12 cellular contexts compared by ENCODE assay signal in genomic region chr6:52297433-52297832, GRCh38. TPM values are rescaled to one million over a fixed set of nuclear protein-coding genes. Genes with fewer than 3 reads are reported as not detected.
A peak's percentile ranks its signal among the peaks of the same experiment; 100 is the strongest.
DNase-seq lines count a peak whose midpoint lies in the region; ATAC-seq and TF ChIP-seq lines count a peak whose summit lies in the region.
"Had no signal": no experiment of that assay in that cellular context is flagged by ENCODE, and none has a peak within 500 bp of the region (broad histone marks: within the 10 kb centered on the region; RNA-seq: fewer than 3 reads in every experiment).

No MANE protein-coding gene starts in this region.

- H3K4me3 ChIP-seq in DND-41 (ENCODE audit: low read depth in 1 of 2, low read length in 2 of 2) (no peak overlapping the region), osteoblast (ENCODE audit: insufficient read depth, low read length) (no peak overlapping the region)

- no peak for ATAC-seq in DND-41 (ENCODE audit: insufficient read depth, low read depth)
- peak; percentile 42 for ATAC-seq in GM19035 (IDR thresholded peaks at IDR 0.05; ENCODE audit: unreplicated experiment)
- peak; percentile 35 for ATAC-seq in HG03439 (IDR thresholded peaks at IDR 0.05; ENCODE audit: unreplicated experiment)
- peak; percentile 66 for ATAC-seq in activated naive CD8-positive, alpha-beta T cell treated with anti-CD3 and anti-CD28 coated beads, Interleukin-2, amount 50 U/mL, for 24 hours
- no peak for ATAC-seq in GM19328 (IDR thresholded peaks at IDR 0.05; ENCODE audit: unreplicated experiment)
- ATAC-seq in GM21528 (IDR thresholded peaks at IDR 0.05; ENCODE audit: low FRiP score, unreplicated experiment) = no peak

- H3K4me2 ChIP-seq in DND-41 (ENCODE audit: insufficient read depth, low read length) (no peak overlapping the region), osteoblast (ENCODE audit: insufficient read depth, low read length) (no peak overlapping the region)

- TF ChIP-seq CTCF in DND-41 (IDR thresholded peaks at IDR 0.05; ENCODE audit: borderline replicate concordance, extremely low read depth, low read length, poor library complexity, severe bottlenecking) (no peak), osteoblast (IDR thresholded peaks at IDR 0.05; ENCODE audit: extremely low read depth, low read depth, low read length) (no peak)

- peaks cover 43% of the 10 kb centered on the region for H3K4me1 Mint-ChIP-seq in activated naive CD8-positive, alpha-beta T cell treated with anti-CD3 and anti-CD28 coated beads, Interleukin-2, amount 50 U/mL, for 24 hours

- H4K20me1 ChIP-seq in DND-41 (ENCODE audit: insufficient read depth, low read length) = no peaks in the 10 kb centered on the region
- no peaks in the 10 kb centered on the region for H4K20me1 ChIP-seq in osteoblast (ENCODE audit: insufficient read depth, low read length)

- no peaks in the 10 kb centered on the region for H3K9me3 Mint-ChIP-seq in activated naive CD8-positive, alpha-beta T cell treated with anti-CD3 and anti-CD28 coated beads, Interleukin-2, amount 50 U/mL, for 24 hours

- H3K4me3 Mint-ChIP-seq in activated naive CD8-positive, alpha-beta T cell treated with anti-CD3 and anti-CD28 coated beads, Interleukin-2, amount 50 U/mL, for 24 hours = peak overlapping the region; percentile 59

- H3K9me3 ChIP-seq in DND-41 (ENCODE audit: insufficient read depth, low read length, severe bottlenecking) = no peaks in the 10 kb centered on the region
- H3K9me3 ChIP-seq in osteoblast (ENCODE audit: low read depth, low read length) = no peaks in the 10 kb centered on the region
- H3K9me3 ChIP-seq: Peyer's patch had no signal

- DNase-seq in DND-41 = no peak
- DNase-seq in activated naive CD8-positive, alpha-beta T cell treated with anti-CD3 and anti-CD28 coated beads, Interleukin-2, amount 50 U/mL, for 24 hours = peak; percentile 20
- DNase-seq in osteoblast (ENCODE audit: insufficient read length, low spot score, missing footprints) = no peak
- DNase-seq in HuH-7.5 (ENCODE audit: low spot score) = no peak
- DNase-seq: erythroblast, NCI-H1436 treated with DMSO at 0.1 percent for 48 hours, occipital lobe, Peyer's patch had no signal

- H3K27ac Mint-ChIP-seq in activated naive CD8-positive, alpha-beta T cell treated with anti-CD3 and anti-CD28 coated beads, Interleukin-2, amount 50 U/mL, for 24 hours = peak overlapping the region; percentile 88

- peaks cover 5% of the 10 kb centered on the region for H3K4me1 ChIP-seq in DND-41 (ENCODE audit: insufficient read depth, low read length)
- no peaks in the 10 kb centered on the region for H3K4me1 ChIP-seq in osteoblast (ENCODE audit: insufficient read depth, low read length)
- H3K4me1 ChIP-seq: Peyer's patch had no signal

- no peaks in the 10 kb centered on the region for H3K27me3 ChIP-seq in DND-41 (ENCODE audit: insufficient read depth, low read length, poor library complexity)
- peaks cover 2% of the 10 kb centered on the region for H3K27me3 ChIP-seq in osteoblast (ENCODE audit: insufficient read depth, low read length)
- H3K27me3 ChIP-seq: Peyer's patch had no signal

- H3K36me3 ChIP-seq in DND-41 (ENCODE audit: insufficient read depth, low read length) = no peaks in the 10 kb centered on the region
- no peaks in the 10 kb centered on the region for H3K36me3 ChIP-seq in osteoblast (ENCODE audit: insufficient read depth, low read length)
- H3K36me3 ChIP-seq: Peyer's patch had no signal

- no peaks in the 10 kb centered on the region for H3K79me2 ChIP-seq in DND-41 (ENCODE audit: insufficient read depth, low read length)
- no peaks in the 10 kb centered on the region for H3K79me2 ChIP-seq in osteoblast (ENCODE audit: insufficient read depth, low read length)

- peak overlapping the region; percentile 13; the same call in 1 of the 2 replicates for H3K27ac ChIP-seq in DND-41 (ENCODE audit: low read length)
- H3K27ac ChIP-seq in osteoblast (ENCODE audit: low read depth, low read length) = no peak overlapping the region

- H3K9ac ChIP-seq in DND-41 (ENCODE audit: low read depth, low read length) = no peak overlapping the region

- H2AFZ ChIP-seq in DND-41 (ENCODE audit: low read depth, low read length) = peak overlapping the region; percentile 19; the same call in 1 of the 2 replicates
- no peak overlapping the region for H2AFZ ChIP-seq in osteoblast (ENCODE audit: low read length)

- peaks cover 3% of the 10 kb centered on the region for H3K36me3 Mint-ChIP-seq in activated naive CD8-positive, alpha-beta T cell treated with anti-CD3 and anti-CD28 coated beads, Interleukin-2, amount 50 U/mL, for 24 hours (ENCODE audit: low read depth)

- H3K27me3 Mint-ChIP-seq in activated naive CD8-positive, alpha-beta T cell treated with anti-CD3 and anti-CD28 coated beads, Interleukin-2, amount 50 U/mL, for 24 hours = no peaks in the 10 kb centered on the region

RNA-seq across cellular contexts. Expression of gene MCM3, which starts 12.9 kb away (rescaled TPM):
- 19.2 and 19.4 TPM in 2 replicates for total RNA-seq in osteoblast

RNA-seq across cellular contexts. Expression of gene IL17F, which starts 53.1 kb away (rescaled TPM):
- total RNA-seq in osteoblast = not detected in 2 replicates
- total RNA-seq: occipital lobe, Peyer's patch had no signal

Comparison
In these comparisons a context has a peak if more than half of its experiments do, and no peak if none do; other contexts are left out.
1. ATAC-seq: peak in GM19035 (single experiment), HG03439 (single experiment) and activated naive CD8-positive, alpha-beta T cell treated with anti-CD3 and anti-CD28 coated beads, Interleukin-2, amount 50 U/mL, for 24 hours (single experiment); none in DND-41 (single experiment), GM19328 (single experiment) and GM21528 (single experiment).